8 cellular contexts compared by ENCODE assay signal in genomic region chr22:36238348-36239149, GRCh38. TPM values are rescaled to one million over a fixed set of nuclear protein-coding genes. Genes with fewer than 3 reads are reported as not detected.
A peak's percentile ranks its signal among the peaks of the same experiment; 100 is the strongest.
DNase-seq lines count a peak whose midpoint lies in the region; ATAC-seq and TF ChIP-seq lines count a peak whose summit lies in the region.

No MANE protein-coding gene starts in this region.

- TF ChIP-seq CTCF in AG09309 (IDR thresholded peaks at IDR 0.05; ENCODE audit: control insufficient read depth, insufficient read depth, low read depth, low read length, missing control alignments) = no peak
- no peak for TF ChIP-seq CTCF in WI38 (IDR thresholded peaks at IDR 0.05; ENCODE audit: low read depth, low read length)
- TF ChIP-seq CTCF in fibroblast of villous mesenchyme (IDR thresholded peaks at IDR 0.05; ENCODE audit: insufficient read depth, low read depth, low read length) = no peak
- TF ChIP-seq CTCF in progenitor cell of endocrine pancreas (IDR thresholded peaks at IDR 0.05; ENCODE audit: unreplicated experiment) = no peak

- H3K27ac Mint-ChIP-seq in progenitor cell of endocrine pancreas = peak overlapping the region; percentile 95

- H3K9me3 Mint-ChIP-seq in progenitor cell of endocrine pancreas (ENCODE audit: low read depth) = peaks cover 10% of the 10 kb centered on the region

- H3K27me3 Mint-ChIP-seq in progenitor cell of endocrine pancreas = no peaks in the 10 kb centered on the region

- H3K4me3 ChIP-seq in AG09309 (ENCODE audit: control insufficient read depth, low read depth, low read length) (peak overlapping the region; percentile 76), H7 (ENCODE audit: insufficient read depth, low read depth, low read length) (peak overlapping the region; percentile 41), WI38 (ENCODE audit: low read depth, low read length) (peak overlapping the region; percentile 87), fibroblast of villous mesenchyme (ENCODE audit: low read depth, low read length) (peak overlapping the region; percentile 84)

- H3K36me3 Mint-ChIP-seq in progenitor cell of endocrine pancreas (ENCODE audit: insufficient read depth) = peaks cover 13% of the 10 kb centered on the region

- DNase-seq in AG09309 (ENCODE audit: low read depth) (no peak), H7 (no peak), fibroblast of villous mesenchyme (ENCODE audit: low read depth) (no peak), progenitor cell of endocrine pancreas (ENCODE audit: low spot score, unreplicated experiment) (no peak), KG1 (lab: John Stamatoyannopoulos, UW) (no peak), retina (no peak)

- no peak for ATAC-seq in GM21360 (IDR thresholded peaks at IDR 0.05; ENCODE audit: unreplicated experiment)

- H3K36me3 ChIP-seq in H7 (replicated peaks; ENCODE audit: control insufficient read depth, insufficient read depth, low read length) = peaks cover 2% of the 10 kb centered on the region; the same call in 1 of the 2 replicates

- H3K27me3 ChIP-seq in H7 (ENCODE audit: control insufficient read depth, insufficient read depth, low read length) = no peaks in the 10 kb centered on the region

- peak overlapping the region; percentile 92 for H3K4me3 Mint-ChIP-seq in progenitor cell of endocrine pancreas (ENCODE audit: low read depth)

- H3K4me1 Mint-ChIP-seq in progenitor cell of endocrine pancreas (ENCODE audit: low read depth) = peaks cover 32% of the 10 kb centered on the region

RNA-seq across cellular contexts. Expression of gene APOL2, which starts 0.8 kb away (rescaled TPM):
- total RNA-seq in H7 (2014; rRNA removed; shearing (Covaris generic)) = 14.9 and 18.0 TPM in 2 replicates
- 42.5 and 78.2 TPM in 2 replicates for total RNA-seq in fibroblast of villous mesenchyme
- 18.8 and 19.3 TPM in 2 replicates for total RNA-seq in progenitor cell of endocrine pancreas

RNA-seq across cellular contexts. Expression of gene APOL1, which starts 14.4 kb away (rescaled TPM):
- not detected in 2 replicates for total RNA-seq in H7 (2014; rRNA removed; shearing (Covaris generic))
- total RNA-seq in fibroblast of villous mesenchyme (12.9 and 21.6 TPM in 2 replicates), progenitor cell of endocrine pancreas (0.12 TPM in 1 of 2 replicates, not detected in the other)

RNA-seq across cellular contexts. Expression of gene APOL4, which starts 36.9 kb away (rescaled TPM):
- not detected in 2 replicates for total RNA-seq in H7 (2014; rRNA removed; shearing (Covaris generic))
- total RNA-seq in fibroblast of villous mesenchyme (not detected in 2 replicates), progenitor cell of endocrine pancreas (not detected in 2 replicates)

Comparison
In these comparisons a context has a peak if more than half of its experiments do, and no peak if none do; other contexts are left out.
1. RNA of gene APOL1, which starts 14.4 kb away (total RNA-seq): 12.9 to 21.6 TPM in fibroblast of villous mesenchyme; 0.12 TPM in progenitor cell of endocrine pancreas and not detected in H7; every median in the first group is over 10 times any median in the second.
2. Peak in every context shown above with its lines, with median percentiles within 50 percentile points of each other: H3K4me3 ChIP-seq.